ENCODE assay signal across 8 cellular contexts in genomic region chr13:92175330-92175729, GRCh38.
DNase-seq lines count a peak whose midpoint lies in the region; ATAC-seq and TF ChIP-seq lines count a peak whose summit lies in the region.

No MANE protein-coding gene starts in this region.

- peak; percentile 46 for TF ChIP-seq CTCF in left ventricle myocardium inferior (IDR thresholded peaks at IDR 0.05; ENCODE audit: borderline replicate concordance)

- no peak for DNase-seq in left ventricle myocardium inferior
- no peak for DNase-seq in cardiac septum (ENCODE audit: low spot score)
- peak; percentile 58 for DNase-seq in MV-4-11 (lab: John Stamatoyannopoulos, UW)
- peak; percentile 19 for DNase-seq in SW480 (ENCODE audit: low spot score)
- peak; percentile 53 for DNase-seq in islet precursor cell
- DNase-seq in GM19240 (ENCODE audit: insufficient read length, low spot score), result no peak
- DNase-seq in activated T-cell treated with anti-CD3 and anti-CD28 coated beads, Interleukin-2, amount 50 U/mL, for 1 hour, result no peak

- no peaks in the 10 kb centered on the region for H3K9me3 ChIP-seq in left ventricle myocardium inferior (replicated peaks)

- no peaks in the 10 kb centered on the region for H3K36me3 ChIP-seq in left ventricle myocardium inferior

- ATAC-seq in GM21576 (IDR thresholded peaks at IDR 0.05; ENCODE audit: unreplicated experiment), result no peak

- H3K4me1 ChIP-seq in left ventricle myocardium inferior, result no peaks in the 10 kb centered on the region

- intact Hi-C loops in left ventricle myocardium inferior (cut with micrococcal nuclease) (no loop called here), cardiac septum (cut with DNase I) (no loop called here)

- no peak overlapping the region for H3K27ac ChIP-seq in left ventricle myocardium inferior (replicated peaks)

- H3K4me3 ChIP-seq in left ventricle myocardium inferior, result no peak overlapping the region

- no peaks in the 10 kb centered on the region for H3K27me3 ChIP-seq in left ventricle myocardium inferior (ENCODE audit: low read depth)

Comparison
In these comparisons a context has a peak if more than half of its experiments do, and no peak if none do; other contexts are left out.
1. DNase-seq: peak in MV-4-11 (single experiment), SW480 (single experiment) and islet precursor cell (single experiment); none in left ventricle myocardium inferior (single experiment), cardiac septum (single experiment), GM19240 (single experiment) and activated T-cell treated with anti-CD3 and anti-CD28 coated beads, Interleukin-2, amount 50 U/mL, for 1 hour (single experiment).